In genomic region chr12:29971431-29971830, GRCh38 we compare ENCODE assay signal across 28 cellular contexts.
A peak's percentile ranks its signal among the peaks of the same experiment; 100 is the strongest.
DNase-seq lines count a peak whose midpoint lies in the region; ATAC-seq and TF ChIP-seq lines count a peak whose summit lies in the region.
"Had no signal": no experiment of that assay in that cellular context is flagged by ENCODE, and none has a peak within 500 bp of the region (broad histone marks: within the 10 kb centered on the region; RNA-seq: fewer than 3 reads in every experiment).

No MANE protein-coding gene starts in this region.

- no peak for TF ChIP-seq CTCF in left ventricle myocardium inferior (IDR thresholded peaks at IDR 0.05; ENCODE audit: borderline replicate concordance)
- no peak for TF ChIP-seq CTCF in tibial artery (IDR thresholded peaks at IDR 0.05)
- TF ChIP-seq CTCF in GM13976 (IDR thresholded peaks at IDR 0.05; ENCODE audit: borderline replicate concordance, control extremely low read depth, extremely low read depth, insufficient read depth, missing control alignments): no peak

- H3K36me3 ChIP-seq in left ventricle myocardium inferior (no peaks in the 10 kb centered on the region), tibial artery (no peaks in the 10 kb centered on the region)

- no peak for ATAC-seq in Right ventricle myocardium inferior
- ATAC-seq: CD8-positive, alpha-beta T cell; Panc1 had no signal

- no peak overlapping the region for H3K4me3 ChIP-seq in left ventricle myocardium inferior
- H3K4me3 ChIP-seq in tibial artery: no peak overlapping the region
- H3K4me3 ChIP-seq: SK-N-MC had no signal

- DNase-seq in left ventricle myocardium inferior (no peak), Right ventricle myocardium inferior (ENCODE audit: missing footprints) (no peak), SK-MEL-5 (ENCODE audit: low read depth, low spot score) (peak; percentile 57), foreskin melanocyte (peak; percentile 56), tibial artery (no peak), NCI-H345 treated with DMSO at 0.1 percent for 48 hours (lab: John Stamatoyannopoulos, UW; ENCODE audit: unreplicated experiment) (no peak), GM13976 (ENCODE audit: low spot score) (no peak)
- no peak for DNase-seq in activated CD8-positive, alpha-beta memory T cell treated with anti-CD3 and anti-CD28 coated beads for 24 hours
- DNase-seq: AML-193; CD8-positive, alpha-beta T cell; DMS 273 treated with DMSO at 0.1 percent for 48 hours; DND-41; GOT3; HCEC 1CT; MM.1S; NCI-H1092; NCI-H1417 treated with DMSO at 0.1 percent for 48 hours; NCI-H1694 treated with DMSO at 0.1 percent for 48 hours; NCI-H2081; NCI-H446 treated with DMSO at 0.1 percent for 48 hours; NCI-H526; SHP77 treated with DMSO at 0.1 percent for 48 hours had no signal

- in situ Hi-C loops in SK-MEL-5 (cut with HindIII; ENCODE audit: low pct_unique_long_range_greater_than_20kb, low sequenced_read_pairs) (no loop called here), GM13976 (cut with MboI; ENCODE audit: low sequenced_read_pairs, unreplicated experiment) (no loop called here)

- H3K27ac ChIP-seq in left ventricle myocardium inferior (replicated peaks) (peak overlapping the region; percentile 71), tibial artery (peak overlapping the region; percentile 60 to 68)
- H3K27ac ChIP-seq: C4-2B, HL-60, KMS-11, RWPE1, SK-N-MC had no signal

- H3K9me3 ChIP-seq in left ventricle myocardium inferior (replicated peaks) (no peaks in the 10 kb centered on the region), tibial artery (no peaks in the 10 kb centered on the region)

- no peaks in the 10 kb centered on the region for H3K27me3 ChIP-seq in left ventricle myocardium inferior (ENCODE audit: low read depth)
- no peaks in the 10 kb centered on the region for H3K27me3 ChIP-seq in tibial artery

- intact Hi-C loops in left ventricle myocardium inferior (cut with micrococcal nuclease) (no loop called here), Right ventricle myocardium inferior (cut with DNase I) (no loop called here), tibial artery (cut with DNase I; ENCODE audit: low total_unique reads) (no loop called here)

- H3K4me1 ChIP-seq in left ventricle myocardium inferior (peaks cover 8% of the 10 kb centered on the region), tibial artery (peaks cover 0 to 24% (median 8%) of the 10 kb centered on the region in 4 donors)

Comparison
In these comparisons a context has a peak if more than half of its experiments do, and no peak if none do; other contexts are left out.
1. DNase-seq: peak in SK-MEL-5 (single experiment) and foreskin melanocyte (single experiment); none in left ventricle myocardium inferior (single experiment), Right ventricle myocardium inferior (single experiment), tibial artery (0 of 2), activated CD8-positive, alpha-beta memory T cell treated with anti-CD3 and anti-CD28 coated beads for 24 hours (single experiment), NCI-H345 treated with DMSO at 0.1 percent for 48 hours (single experiment) and GM13976 (single experiment).